28 cellular contexts compared by ENCODE assay signal in the genomic region with DNA sequence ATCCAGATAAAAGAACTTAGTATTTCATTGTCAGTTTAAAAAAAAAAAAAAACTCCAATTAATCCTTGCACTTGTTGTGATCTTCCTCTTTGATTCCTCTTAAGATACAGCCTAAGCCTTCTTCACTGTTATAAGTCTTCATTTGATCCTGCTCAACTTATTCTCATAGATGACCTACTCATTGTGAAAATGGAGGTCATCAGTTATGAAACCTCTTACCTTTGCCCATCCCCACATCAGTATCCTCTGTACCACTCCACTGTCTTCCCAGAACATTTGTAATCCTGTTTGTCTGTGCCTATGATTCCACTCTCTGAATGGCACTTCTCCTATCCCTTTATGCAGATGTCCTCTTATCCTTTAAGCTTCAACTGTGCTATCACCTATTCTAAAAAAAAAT. TPM values are rescaled to one million over a fixed set of nuclear protein-coding genes. Genes with fewer than 3 reads are reported as not detected.
"Had no signal": no experiment of that assay in that cellular context is flagged by ENCODE, and none has a peak within 500 bp of the region (broad histone marks: within the 10 kb centered on the region; RNA-seq: fewer than 3 reads in every experiment).

No MANE protein-coding gene starts in this region.

- H3K27ac Mint-ChIP-seq: activated CD8-positive, alpha-beta T cell treated with anti-CD3 and anti-CD28 coated beads, Interleukin-2, amount 10 ng/mL, durations not matched to agents 7 days and 5 days; activated naive CD4-positive, alpha-beta T cell treated with anti-CD3 and anti-CD28 coated beads, Interleukin-2, amount 50 U/mL, for 24 hours; WTC11 had no signal

- H3K27me3 Mint-ChIP-seq: activated naive CD4-positive, alpha-beta T cell treated with anti-CD3 and anti-CD28 coated beads, Interleukin-2, amount 50 U/mL, for 24 hours had no signal

- H3K4me3 Mint-ChIP-seq: activated CD8-positive, alpha-beta T cell treated with anti-CD3 and anti-CD28 coated beads, Interleukin-2, amount 10 ng/mL, durations not matched to agents 7 days and 5 days; activated naive CD4-positive, alpha-beta T cell treated with anti-CD3 and anti-CD28 coated beads, Interleukin-2, amount 50 U/mL, for 24 hours; WTC11 had no signal

- H3K4me1 Mint-ChIP-seq: activated naive CD4-positive, alpha-beta T cell treated with anti-CD3 and anti-CD28 coated beads, Interleukin-2, amount 50 U/mL, for 24 hours; WTC11 had no signal

- DNase-seq: activated CD4-positive, alpha-beta T cell treated with anti-CD3 and anti-CD28 coated beads for 48 hours; activated CD4-positive, alpha-beta T cell treated with anti-CD3 and anti-CD28 coated beads, Interleukin-2, amount 50 U/mL, for 4 hours; activated CD4-positive, CD25-positive, alpha-beta regulatory T cell treated with anti-CD3 and anti-CD28 coated beads, Interleukin-2, amount 50 U/mL, for 72 hours; activated CD8-positive, alpha-beta memory T cell treated with anti-CD3 and anti-CD28 coated beads, Interleukin-2, amount 50 U/mL, for 48 hours; activated CD8-positive, alpha-beta T cell treated with anti-CD3 and anti-CD28 coated beads, Interleukin-2, amount 10 ng/mL, durations not matched to agents 7 days and 5 days; activated naive CD4-positive, alpha-beta T cell; activated T-cell treated with anti-CD3 and anti-CD28 coated beads, Interleukin-2, amount 50 U/mL, for 1 hour; aorta; body of pancreas; central memory CD4-positive, alpha-beta T cell; NCI-H1092; NCI-H1417 treated with DMSO at 0.1 percent for 48 hours; NCI-H1694; NCI-H2029; NCI-H2107; NK-92 treated with Interleukin-12 subunit alpha and Interleukin-12 subunit beta, amount 100 ng/mL, for 24 hours; Peyer's patch; Right ventricle myocardium superior; SJCRH30; T-helper 9 cell had no signal

- H3K4me3 ChIP-seq: body of pancreas, Peyer's patch, SJCRH30 had no signal

- H3K4me1 ChIP-seq: Peyer's patch, SJCRH30 had no signal

- H3K9me3 Mint-ChIP-seq: activated naive CD4-positive, alpha-beta T cell treated with anti-CD3 and anti-CD28 coated beads, Interleukin-2, amount 50 U/mL, for 24 hours; WTC11 had no signal

- H3K9me3 ChIP-seq: body of pancreas, Peyer's patch, SJCRH30 had no signal

- H3K27ac ChIP-seq: body of pancreas, KMS-11, Peyer's patch, RWPE1, SJCRH30 had no signal

- H3K27me3 ChIP-seq: body of pancreas, Peyer's patch, SJCRH30 had no signal

- H3K9ac ChIP-seq: KMS-11 had no signal

- H3K4me2 ChIP-seq: KMS-11 had no signal

- ATAC-seq: activated CD8-positive, alpha-beta T cell treated with anti-CD3 and anti-CD28 coated beads, Interleukin-2, amount 10 ng/mL, durations not matched to agents 7 days and 5 days; body of pancreas; WTC11 had no signal

- FAIRE-seq: bronchial epithelial cell had no signal

RNA-seq across cellular contexts. Expression of a gene that starts 57.3 kb away (rescaled TPM):
- total RNA-seq: activated CD8-positive, alpha-beta T cell treated with anti-CD3 and anti-CD28 coated beads, Interleukin-2, amount 10 ng/mL, durations not matched to agents 7 days and 5 days; aorta; body of pancreas; bronchial epithelial cell; chondrocyte; MCF 10A; Peyer's patch; Right ventricle myocardium superior; SJCRH30; T-helper 1 cell treated with Interleukin-12 subunit alpha and Interleukin-12 subunit beta and Interleukin-4 antibody, amounts not matched to agents 30 ng/mL and 1 ng/mL, for 36 hours; WTC11 had no signal
- polyA plus RNA-seq: aorta had no signal
